ENCODE assay signal across 15 cellular contexts in the genomic region with DNA sequence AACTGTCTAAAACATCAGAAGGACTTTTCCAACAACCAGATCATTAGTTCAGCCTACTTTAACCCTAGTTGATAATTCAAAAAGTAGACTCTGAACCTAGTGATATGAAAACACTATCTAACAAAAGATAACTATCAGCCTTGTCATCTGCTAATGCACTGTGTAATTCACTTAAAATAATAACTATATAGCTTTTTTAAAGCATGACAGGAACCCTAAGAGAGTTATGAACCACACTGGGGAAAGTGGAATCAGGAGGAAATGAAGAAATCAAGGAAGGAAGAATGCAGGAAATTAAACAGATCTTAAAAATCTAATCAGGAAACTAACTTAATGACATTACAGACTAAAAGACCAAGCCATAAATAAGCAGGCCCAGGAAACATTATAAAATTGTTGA. TPM values are rescaled to one million over a fixed set of nuclear protein-coding genes. Genes with fewer than 3 reads are reported as not detected.
DNase-seq lines count a peak whose midpoint lies in the region; ATAC-seq, FAIRE-seq and TF ChIP-seq lines count a peak whose summit lies in the region.
"Had no signal": no experiment of that assay in that cellular context is flagged by ENCODE, and none has a peak within 500 bp of the region (broad histone marks: within the 10 kb centered on the region; RNA-seq: fewer than 3 reads in every experiment).

No MANE protein-coding gene starts in this region.

- H3K9me1 ChIP-seq in endothelial cell of umbilical vein (replicated peaks; ENCODE audit: control insufficient read depth, extremely low read depth, insufficient read depth, low read length): no peaks in the 10 kb centered on the region

- H3K36me3 Mint-ChIP-seq in type B pancreatic cell: peaks cover 4% of the 10 kb centered on the region
- H3K36me3 Mint-ChIP-seq: CD8-positive, alpha-beta memory T cell had no signal

- dilution Hi-C loops in endothelial cell of umbilical vein (cut with MboI; ENCODE audit: extremely low pct_ligation_motif_present, low sequenced_read_pairs): no loop called here

- FAIRE-seq in D721Med (lab: Jason Lieb, UNC): peak; percentile 29
- peak; percentile 69 for FAIRE-seq in endothelial cell of umbilical vein (lab: Jason Lieb, UNC)
- FAIRE-seq: A204.1 had no signal

- DNase-seq in D721Med (ENCODE audit: insufficient read length, low spot score): no peak
- DNase-seq in NCI-H69 (lab: John Stamatoyannopoulos, UW): peak; percentile 52
- DNase-seq in endothelial cell of umbilical vein (ENCODE audit: low read depth, low spot score): no peak
- no peak for DNase-seq in type B pancreatic cell (ENCODE audit: extremely low spot score, unreplicated experiment)
- no peak for DNase-seq in activated CD4-positive, alpha-beta T cell treated with anti-CD3 and anti-CD28 coated beads for 48 hours
- no peak for DNase-seq in NCI-H524 treated with DMSO at 0.1 percent for 48 hours (lab: John Stamatoyannopoulos, UW)
- DNase-seq: Caco-2; CD8-positive, alpha-beta memory T cell; DMS53; GF-D8; GOT3; H9; IMR-90 had no signal

- H2AFZ ChIP-seq in endothelial cell of umbilical vein (ENCODE audit: low read depth, low read length): no peak overlapping the region

- no TSS peak for BruUV-seq in endothelial cell of umbilical vein (replicated peaks; lab: Mats Ljungman, UMichigan)

- H3K4me3 ChIP-seq in endothelial cell of umbilical vein (replicated peaks in 1 of 3; ENCODE audit: insufficient read depth in 1 of 3, low read depth in 1 of 3, low read length in 3 of 3): no peak overlapping the region

- H3K27me3 Mint-ChIP-seq in type B pancreatic cell: no peaks in the 10 kb centered on the region

- H3K27me3 ChIP-seq in endothelial cell of umbilical vein (ENCODE audit: control insufficient read depth in 2 of 2, insufficient read depth in 2 of 2, low read length in 2 of 2): no peaks in the 10 kb centered on the region

- H4K20me1 ChIP-seq in endothelial cell of umbilical vein (replicated peaks; ENCODE audit: control insufficient read depth, extremely low read depth, insufficient read depth, low read length): no peaks in the 10 kb centered on the region

- TF ChIP-seq CTCF in D721Med (IDR thresholded peaks at IDR 0.05; ENCODE audit: insufficient read depth, missing control alignments): no peak
- TF ChIP-seq CTCF in endothelial cell of umbilical vein (IDR thresholded peaks at IDR 0.05; ENCODE audit: extremely low read depth in 1 of 2, insufficient read depth in 1 of 2, low read depth in 1 of 2, low read length in 2 of 2): no peak
- no peak for TF ChIP-seq CTCF in type B pancreatic cell (conservative IDR thresholded peaks at IDR 0.05)

- peak overlapping the region; percentile 16 for H3K27ac Mint-ChIP-seq in type B pancreatic cell
- H3K27ac Mint-ChIP-seq: CD8-positive, alpha-beta memory T cell had no signal

- H3K27ac ChIP-seq in endothelial cell of umbilical vein (ENCODE audit: insufficient read depth, low read depth, low read length): no peak overlapping the region

- H3K9me3 ChIP-seq in endothelial cell of umbilical vein (replicated peaks; ENCODE audit: control insufficient read depth, insufficient read depth, low read length): no peaks in the 10 kb centered on the region
- H3K9me3 ChIP-seq: Caco-2 had no signal

- H3K4me1 Mint-ChIP-seq in type B pancreatic cell (ENCODE audit: unreplicated experiment): peaks cover 14% of the 10 kb centered on the region
- H3K4me1 Mint-ChIP-seq: CD8-positive, alpha-beta memory T cell had no signal

- no peaks in the 10 kb centered on the region for H3K36me3 ChIP-seq in endothelial cell of umbilical vein (ENCODE audit: control insufficient read depth in 2 of 2, extremely low read depth in 1 of 2, insufficient read depth in 2 of 2, low read length in 2 of 2)

- intact Hi-C loops in endothelial cell of umbilical vein (cut with micrococcal nuclease): loop anchor here (1.0 kb wide), 1 partner anchor 8 kb away; no protein-coding TSS in a partner anchor

- peaks cover 40% of the 10 kb centered on the region for H3K4me1 ChIP-seq in endothelial cell of umbilical vein (ENCODE audit: control insufficient read depth, extremely low read depth, insufficient read depth, low read length)

- H3K4me3 Mint-ChIP-seq in type B pancreatic cell: no peak overlapping the region
- H3K4me3 Mint-ChIP-seq: CD8-positive, alpha-beta memory T cell; H9 had no signal

- POLR2A ChIA-PET in endothelial cell of umbilical vein (lab: Charles Lee): no interaction called here

- peaks cover 19% of the 10 kb centered on the region for H3K79me2 ChIP-seq in endothelial cell of umbilical vein (ENCODE audit: control insufficient read depth, insufficient read depth, low read length)

- H3K4me2 ChIP-seq in endothelial cell of umbilical vein (ENCODE audit: insufficient read depth, low read length): peak overlapping the region; percentile 31

- H3K9me3 Mint-ChIP-seq in type B pancreatic cell: no peaks in the 10 kb centered on the region
- H3K9me3 Mint-ChIP-seq: CD8-positive, alpha-beta memory T cell; H9 had no signal

- no peak for TF ChIP-seq POLR2A in endothelial cell of umbilical vein (IDR thresholded peaks at IDR 0.05; ENCODE audit: low read depth, low read length)

- CTCF ChIA-PET in endothelial cell of umbilical vein (lab: Charles Lee): no interaction called here

- H3K9ac ChIP-seq in endothelial cell of umbilical vein (replicated peaks; ENCODE audit: extremely low read depth, insufficient read depth, low read length): no peak overlapping the region

- no peak for ATAC-seq in GM21526 (IDR thresholded peaks at IDR 0.05; ENCODE audit: low FRiP score, unreplicated experiment)

TF ChIP-seq in endothelial cell of umbilical vein, 7 proteins besides CTCF, POLR2A, EP300 and RAD21:
- TF ChIP-seq GATA2 (IDR thresholded peaks at IDR 0.05; ENCODE audit: insufficient read depth, insufficient read length, low read depth, low read length): peak; percentile 20
- no peak for TF ChIP-seq MAX (IDR thresholded peaks at IDR 0.05; ENCODE audit: insufficient read depth, insufficient read length)

RNA-seq across cellular contexts. Expression of gene B4GALT6, which starts 9.0 kb away (rescaled TPM):
- total RNA-seq in endothelial cell of umbilical vein (24.2 and 25.2 TPM in 2 replicates), type B pancreatic cell (ENCODE audit: low replicate concordance) (35.9 and 47.5 TPM in 2 replicates)
- 2.9 and 3.9 TPM in 2 replicates for polyA plus RNA-seq in endothelial cell of umbilical vein
- 4.7 and 4.8 TPM in 2 replicates for polyA plus RNA-seq in endothelial cell of umbilical vein (2011; cell fraction: cytosol; rRNA removed)
- polyA plus RNA-seq in endothelial cell of umbilical vein (2011; cell fraction: nucleus; rRNA removed): 10.8 and 12.9 TPM in 2 replicates
- polyA plus RNA-seq in endothelial cell of umbilical vein (2012): 23.5 and 24.6 TPM in 2 replicates
- 8.4 and 10.5 TPM in 2 replicates for polyA minus RNA-seq in endothelial cell of umbilical vein
- 1.2 TPM for polyA minus RNA-seq in endothelial cell of umbilical vein (2011; cell fraction: cytosol; rRNA and poly(A)+ RNA removed)
- polyA minus RNA-seq in endothelial cell of umbilical vein (2011; cell fraction: nucleus; rRNA and poly(A)+ RNA removed): 6.4 and 8.8 TPM in 2 replicates
